ENCODE assay signal across 8 cellular contexts in genomic region chr20:25336561-25337422, GRCh38. TPM values are rescaled to one million over a fixed set of nuclear protein-coding genes. Genes with fewer than 3 reads are reported as not detected.
A peak's percentile ranks its signal among the peaks of the same experiment; 100 is the strongest.
DNase-seq lines count a peak whose midpoint lies in the region; ATAC-seq, FAIRE-seq and TF ChIP-seq lines count a peak whose summit lies in the region.

No MANE protein-coding gene starts in this region.

- no TSS peak for BruUV-seq in HepG2 (replicated peaks; lab: Mats Ljungman, UMichigan)

- H3K36me3 ChIP-seq in Loucy (ENCODE audit: insufficient read depth, low read length) (peaks cover 19% of the 10 kb centered on the region; the same call in 1 of the 2 replicates), HepG2 (replicated peaks in 1 of 2; ENCODE audit: control insufficient read depth in 1 of 2, insufficient read depth in 2 of 2, low read length in 2 of 2) (no peaks in the 10 kb centered on the region)

- ATAC-seq in HepG2 (peak; percentile 81), GM21390 (IDR thresholded peaks at IDR 0.05; ENCODE audit: unreplicated experiment) (no peak)
- ATAC-seq in activated naive CD4-positive, alpha-beta T cell treated with anti-CD3 and anti-CD28 coated beads, Interleukin-2, amount 50 U/mL, for 72 hours, result no peak

- H4K20me1 ChIP-seq in Loucy (ENCODE audit: insufficient read depth, low read length, poor library complexity, severe bottlenecking) (no peaks in the 10 kb centered on the region), HepG2 (ENCODE audit: insufficient read depth, low read length) (peaks cover 4% of the 10 kb centered on the region)

- H3K4me2 ChIP-seq in Loucy (ENCODE audit: low read depth, low read length, poor library complexity, severe bottlenecking) (no peak overlapping the region), HepG2 (ENCODE audit: low read depth, low read length) (no peak overlapping the region)

- H3K79me2 ChIP-seq in Loucy (ENCODE audit: insufficient read depth, low read length), result peaks cover 23% of the 10 kb centered on the region; the same call in 1 of the 2 replicates
- peaks cover 25% of the 10 kb centered on the region for H3K79me2 ChIP-seq in HepG2 (ENCODE audit: insufficient read depth, low read length)

- no peaks in the 10 kb centered on the region for H3K9me3 Mint-ChIP-seq in activated naive CD4-positive, alpha-beta T cell treated with anti-CD3 and anti-CD28 coated beads, Interleukin-2, amount 50 U/mL, for 72 hours

- H2AFZ ChIP-seq in Loucy (ENCODE audit: low read length), result no peak overlapping the region
- H2AFZ ChIP-seq in HepG2 (ENCODE audit: low read length), result no peak overlapping the region

- CTCF ChIA-PET in HepG2 (lab: Yijun Ruan, JAX; ENCODE audit: low intra/inter-chr PET ratio, low total read pairs), result interaction anchor here (5.6 kb wide), 1 partner anchor 62 kb away, joined by 45 read pairs; no protein-coding TSS in a partner anchor

- H3K9ac ChIP-seq in Loucy (ENCODE audit: low read depth, low read length, poor library complexity, severe bottlenecking) (no peak overlapping the region), HepG2 (ENCODE audit: insufficient read depth, low read depth, low read length) (no peak overlapping the region)

- no peaks in the 10 kb centered on the region for H3F3A ChIP-seq in Loucy (ENCODE audit: low read depth)

- H3K9me3 ChIP-seq in Loucy (ENCODE audit: insufficient read depth, low read depth, low read length) (no peaks in the 10 kb centered on the region), HepG2 (ENCODE audit: low read length) (no peaks in the 10 kb centered on the region)

- peak; percentile 8 for FAIRE-seq in HepG2 (lab: Jason Lieb, UNC)

- no peaks in the 10 kb centered on the region for H3K4me1 ChIP-seq in Loucy (ENCODE audit: insufficient read depth, low read length, poor library complexity, severe bottlenecking)
- H3K4me1 ChIP-seq in HepG2 (ENCODE audit: insufficient read depth, low read length), result peaks cover 45% of the 10 kb centered on the region

- in situ Hi-C loops in HepG2 (cut with HindIII; ENCODE audit: extremely low pct_ligation_motif_present, low pct_unique_long_range_greater_than_20kb), result no loop called here

- no peak for TF ChIP-seq POLR2A in HepG2 (IDR thresholded peaks at IDR 0.05; ENCODE audit: insufficient read depth in 1 of 2, low read depth in 2 of 2, low read length in 2 of 2)

- no peak for TF ChIP-seq EP300 in HepG2 (IDR thresholded peaks at IDR 0.05; ENCODE audit: low read depth in 2 of 2, low read length in 2 of 2)
- TF ChIP-seq EP300 in HepG2 (CRISPR knock-in tag; IDR thresholded peaks at IDR 0.05; ENCODE audit: borderline replicate concordance), result no peak

- H3K4me3 ChIP-seq in Loucy (ENCODE audit: low read length, poor library complexity, severe bottlenecking), result no peak overlapping the region
- H3K4me3 ChIP-seq in choroid plexus epithelial cell (ENCODE audit: low read depth, low read length), result no peak overlapping the region
- no peak overlapping the region for H3K4me3 ChIP-seq in HepG2 (replicated peaks in 1 of 3; ENCODE audit: insufficient read depth in 1 of 3, low read depth in 2 of 3, low read length in 3 of 3)

- no peak overlapping the region for H3K27ac Mint-ChIP-seq in activated naive CD4-positive, alpha-beta T cell treated with anti-CD3 and anti-CD28 coated beads, Interleukin-2, amount 50 U/mL, for 72 hours

- POLR2A ChIA-PET in HepG2 (lab: Yijun Ruan, JAX), result interaction anchor here (1.0 to 4.8 kb wide), 6 partner anchors 27 to 89 kb away, joined by 3 to 38 read pairs (median 4); partner anchors contain the start of genes GINS1 and PYGB

- TF ChIP-seq CTCF in Loucy (conservative IDR thresholded peaks at IDR 0.05; ENCODE audit: low read length) (peak; percentile 45), choroid plexus epithelial cell (conservative IDR thresholded peaks at IDR 0.05; ENCODE audit: low read depth, low read length) (peak; percentile 83), HepG2 (CRISPR knock-in tag; IDR thresholded peaks at IDR 0.05) (peak; percentile 96)

- H3K9me2 ChIP-seq in Loucy (replicated peaks; ENCODE audit: low read depth, low read length), result no peaks in the 10 kb centered on the region

- no peak overlapping the region for H3K27ac ChIP-seq in HepG2 (ENCODE audit: extremely low read length, insufficient read depth, low read length)

- H3K36me3 Mint-ChIP-seq in activated naive CD4-positive, alpha-beta T cell treated with anti-CD3 and anti-CD28 coated beads, Interleukin-2, amount 50 U/mL, for 72 hours, result no peaks in the 10 kb centered on the region

- intact Hi-C loops in HepG2 (cut with micrococcal nuclease; ENCODE audit: unreplicated experiment), result loop anchor here (1.0 to 2.0 kb wide), 2 partner anchors 63 to 70 kb away; partner anchors contain the start of gene GINS1

- peak; percentile 91 for TF ChIP-seq RAD21 in HepG2 (CRISPR knock-in tag; IDR thresholded peaks at IDR 0.05)

- WGBS in HepG2 (ENCODE audit: low lambda C conversion rate), result 89% methylated on average over 17 of the region's 17 CpGs

- peak; percentile 34 for DNase-seq in AG20443 (ENCODE audit: low spot score)
- DNase-seq in choroid plexus epithelial cell (ENCODE audit: low read depth), result peak; percentile 79
- DNase-seq in HepG2 (ENCODE audit: low spot score), result peak; percentile 82
- DNase-seq in NCI-H1930 (lab: John Stamatoyannopoulos, UW), result no peak
- DNase-seq in activated naive CD4-positive, alpha-beta T cell treated with anti-CD3 and anti-CD28 coated beads, Interleukin-2, amount 50 U/mL, for 72 hours (ENCODE audit: low spot score in 2 of 2), result no peak
- no peak for DNase-seq in AG08396 (ENCODE audit: low spot score)

- H3K27me3 ChIP-seq in Loucy (ENCODE audit: insufficient read depth, low read length, poor library complexity, severe bottlenecking) (no peaks in the 10 kb centered on the region), HepG2 (ENCODE audit: control insufficient read depth in 1 of 2, insufficient read depth in 2 of 2, low read length in 2 of 2) (no peaks in the 10 kb centered on the region)

TF ChIP-seq in HepG2, 621 proteins besides CTCF, POLR2A, EP300 and RAD21 (continues in another document):
- no peak for TF ChIP-seq ZNF24 (IDR thresholded peaks at IDR 0.05)
- 0 out of 2 replicates have a peak, but pooled peaks have one; percentile 20 for TF ChIP-seq PATZ1 (CRISPR knock-in tag; IDR thresholded peaks at IDR 0.05)
- no peak for TF ChIP-seq ZMYM2 (CRISPR knock-in tag; IDR thresholded peaks at IDR 0.05)
- no peak for TF ChIP-seq NFYB (CRISPR knock-in tag; IDR thresholded peaks at IDR 0.05)
- peak; percentile 60; the same call in 1 of the 2 replicates for TF ChIP-seq TARDBP (CRISPR knock-in tag; IDR thresholded peaks at IDR 0.05)
- TF ChIP-seq LCORL (IDR thresholded peaks at IDR 0.05), result 0 out of 2 replicates have a peak, but pooled peaks have one; percentile 12
- TF ChIP-seq LCORL (CRISPR knock-in tag; IDR thresholded peaks at IDR 0.05), result no peak
- peak; percentile 44; the same call in 1 of the 2 replicates for TF ChIP-seq HDAC2 (CRISPR knock-in tag; IDR thresholded peaks at IDR 0.05)

RNA-seq across cellular contexts. Expression of gene ABHD12, which starts 53.8 kb away (rescaled TPM):
- total RNA-seq in HepG2 (2016; rRNA removed; fragmentation: Illumina TruSeq; extraction: Trizol), result 43.1 and 72.1 TPM in 2 replicates
- total RNA-seq in HepG2 (2016; cell fraction: cytosol; rRNA removed; fragmentation: Illumina TruSeq; extraction: Trizol; ENCODE audit: low read depth), result 73.1 and 89.7 TPM in 2 replicates
- 38.1 and 70.5 TPM in 2 replicates for total RNA-seq in HepG2 (2016; cell fraction: insoluble cytoplasmic fraction; rRNA removed; fragmentation: Illumina TruSeq; extraction: Trizol)
- 99.5 and 113 TPM in 2 replicates for total RNA-seq in HepG2 (2016; cell fraction: membrane; rRNA removed; fragmentation: Illumina TruSeq; extraction: Trizol)
- total RNA-seq in HepG2 (2016; cell fraction: nucleus; rRNA removed; fragmentation: Illumina TruSeq; extraction: Trizol), result 57.0 and 61.3 TPM in 2 replicates
- polyA plus RNA-seq in HepG2 (2011; rRNA removed), result 23.5 and 28.9 TPM in 2 replicates
- 29.9 and 33.0 TPM in 2 replicates for polyA plus RNA-seq in HepG2 (2011; cell fraction: cytosol; rRNA removed)
- polyA plus RNA-seq in HepG2 (2011; cell fraction: nucleus; rRNA removed), result 27.9 TPM in 2 replicates
- polyA plus RNA-seq in HepG2 (2012), result 51.1 and 71.7 TPM in 2 replicates
- 72.8 and 82.5 TPM in 2 replicates for polyA plus RNA-seq in HepG2 (2016; cell fraction: cytosol; fragmentation: Illumina TruSeq; extraction: Trizol; ENCODE audit: low read depth)
- 45.4 and 52.7 TPM in 2 replicates for polyA plus RNA-seq in HepG2 (2016; cell fraction: insoluble cytoplasmic fraction; fragmentation: Illumina TruSeq; extraction: Trizol; ENCODE audit: low read depth)
- 96.3 and 99.8 TPM in 2 replicates for polyA plus RNA-seq in HepG2 (2016; cell fraction: membrane; fragmentation: Illumina TruSeq; extraction: Trizol; ENCODE audit: low read depth)
- 89.1 and 91.9 TPM in 2 replicates for polyA plus RNA-seq in HepG2 (2016; cell fraction: nucleus; fragmentation: Illumina TruSeq; extraction: Trizol; ENCODE audit: insufficient read depth, low read depth)
- 28.9 and 42.1 TPM in 2 replicates for polyA minus RNA-seq in HepG2 (2011; rRNA and poly(A)+ RNA removed; ENCODE audit: low replicate concordance)
- 18.7 and 23.4 TPM in 2 replicates for polyA minus RNA-seq in HepG2 (2011; cell fraction: cytosol; rRNA and poly(A)+ RNA removed)
- 40.6 and 42.5 TPM in 2 replicates for polyA minus RNA-seq in HepG2 (2011; cell fraction: nucleus; rRNA and poly(A)+ RNA removed)
- 10 to 100 TPM; 13.8 to 20.2 TPM for total RNA-seq in activated naive CD4-positive, alpha-beta T cell treated with anti-CD3 and anti-CD28 coated beads, Interleukin-2, amount 50 U/mL, for 72 hours

Comparison
In these comparisons a context has a peak if more than half of its experiments do, and no peak if none do; other contexts are left out.
1. DNase-seq: peak in AG20443 (single experiment), choroid plexus epithelial cell (single experiment) and HepG2 (single experiment); none in NCI-H1930 (0 of 2), activated naive CD4-positive, alpha-beta T cell treated with anti-CD3 and anti-CD28 coated beads, Interleukin-2, amount 50 U/mL, for 72 hours (0 of 2) and AG08396 (single experiment).
2. CTCF ChIP-seq: peak in every context shown above with its lines; median percentile 96 in HepG2; 83 in choroid plexus epithelial cell; 45 in Loucy.